In genomic region chr13:84366484-84366883, GRCh38 we compare ENCODE assay signal across 14 cellular contexts.
"Had no signal": no experiment of that assay in that cellular context is flagged by ENCODE, and none has a peak within 500 bp of the region (broad histone marks: within the 10 kb centered on the region; RNA-seq: fewer than 3 reads in every experiment).

No MANE protein-coding gene starts in this region.

- ATAC-seq: activated T-helper 17 cell treated with anti-CD3 and anti-CD28 coated beads, Interleukin-2, amount 50 U/mL, for 72 hours; body of pancreas; gastrocnemius medialis; heart right ventricle; left lung; natural killer cell treated with Interleukin-12 subunit alpha and Interleukin-12 subunit beta and Interleukin-15 and Interleukin-18, amount 100 ng/mL, for 72 hours had no signal

- DNase-seq: activated CD4-positive, alpha-beta T cell treated with anti-CD3 and anti-CD28 coated beads, Interleukin-2, amount 50 U/mL, for 1 hour; activated CD4-positive, CD25-positive, alpha-beta regulatory T cell; activated naive CD4-positive, alpha-beta T cell treated with anti-CD3 and anti-CD28 coated beads for 36 hours; activated T-cell treated with anti-CD3 and anti-CD28 coated beads for 4 hours; body of pancreas; endodermal cell; gastrocnemius medialis; heart right ventricle; islet precursor cell; left lung; stimulated activated CD4-positive, alpha-beta T cell treated with anti-CD3 and anti-CD28 coated beads, Interleukin-4, amount 100 ng/mL, for 4 hours; stomach had no signal
